9 cellular contexts compared by ENCODE assay signal in the genomic region with DNA sequence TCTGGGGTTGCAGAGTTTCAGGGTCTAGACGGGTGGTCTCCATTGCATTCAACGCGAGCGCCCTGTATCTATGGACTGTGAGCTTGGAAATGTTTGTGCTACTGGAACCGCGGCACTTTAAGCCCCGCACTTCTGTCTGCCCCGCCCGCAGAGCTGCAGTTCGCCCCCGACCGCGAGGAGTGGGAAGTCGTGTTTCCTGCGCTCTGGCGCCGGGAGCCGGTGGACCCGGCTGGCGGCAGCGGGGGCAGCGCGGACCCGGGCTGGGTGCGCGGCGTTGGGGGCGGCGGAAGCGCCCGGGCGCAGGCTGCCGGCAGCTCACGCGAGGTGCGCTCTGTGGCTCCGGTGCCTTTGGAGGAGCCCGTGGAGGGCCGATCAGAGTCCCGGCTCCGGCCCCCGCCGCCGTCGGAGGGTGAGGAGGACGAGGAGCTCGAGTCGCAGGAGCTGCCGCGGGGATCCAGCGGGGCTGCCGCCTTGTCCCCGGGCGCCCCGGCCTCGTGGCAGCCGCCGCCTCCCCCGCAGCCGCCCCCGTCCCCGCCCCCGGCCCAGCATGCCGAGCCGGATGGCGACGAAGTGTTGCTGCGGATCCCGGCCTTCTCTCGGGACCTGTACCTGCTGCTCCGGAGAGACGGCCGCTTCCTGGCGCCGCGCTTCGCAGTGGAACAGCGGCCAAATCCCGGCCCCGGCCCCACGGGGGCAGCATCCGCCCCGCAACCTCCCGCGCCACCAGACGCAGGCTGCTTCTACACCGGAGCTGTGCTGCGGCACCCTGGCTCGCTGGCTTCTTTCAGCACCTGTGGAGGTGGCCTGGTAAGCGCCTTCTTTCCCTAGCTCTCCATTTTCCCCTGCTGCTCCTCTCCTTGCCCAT. TPM values are rescaled to one million over a fixed set of nuclear protein-coding genes. Genes with fewer than 3 reads are reported as not detected.
A peak's percentile ranks its signal among the peaks of the same experiment; 100 is the strongest.
DNase-seq lines count a peak whose midpoint lies in the region; ATAC-seq and TF ChIP-seq lines count a peak whose summit lies in the region.
"Had no signal": no experiment of that assay in that cellular context is flagged by ENCODE, and none has a peak within 500 bp of the region (broad histone marks: within the 10 kb centered on the region; RNA-seq: fewer than 3 reads in every experiment).

No MANE protein-coding gene starts in this region.

- no peaks in the 10 kb centered on the region for H3K36me3 Mint-ChIP-seq in activated CD8-positive, alpha-beta T cell treated with anti-CD3 and anti-CD28 coated beads for 36 hours (ENCODE audit: low read depth)

- peak; percentile 17 for TF ChIP-seq CTCF in activated CD8-positive, alpha-beta T cell treated with anti-CD3 and anti-CD28 coated beads for 36 hours (IDR thresholded peaks at IDR 0.05)
- TF ChIP-seq CTCF in heart right ventricle (IDR thresholded peaks at IDR 0.05): peak in 6 of 9 donors; percentile 17 to 50 (median 36)

- intact Hi-C loops in activated CD8-positive, alpha-beta T cell treated with anti-CD3 and anti-CD28 coated beads for 36 hours (cut with micrococcal nuclease): no loop called here
- intact Hi-C loops in heart right ventricle (cut with DNase I): no loop called here

- WGBS in heart right ventricle, 2 donors: 1% methylated on average over 85 to 90 of the region's 90 CpGs

- CTCF ChIA-PET in activated CD8-positive, alpha-beta T cell treated with anti-CD3 and anti-CD28 coated beads for 36 hours (lab: Charles Lee): interaction anchor here (1.0 kb wide), 2 partner anchors 36 to 311 kb away, joined by 3 read pairs; no protein-coding TSS in a partner anchor

- H3K27ac ChIP-seq in heart right ventricle: peak overlapping the region in 5 of 10 donors; percentile 31 to 57 (median 39)

- peak overlapping the region in 9 of 10 donors; percentile 45 to 66 (median 50) for H3K4me3 ChIP-seq in heart right ventricle

- peak; percentile 3 for DNase-seq in SIG-M5 treated with dmso at 0.1 percent for 504 hours (lab: John Stamatoyannopoulos, UW; ENCODE audit: unreplicated experiment)
- DNase-seq in SIG-M5 (lab: John Stamatoyannopoulos, UW): no peak
- DNase-seq in activated CD8-positive, alpha-beta T cell treated with anti-CD3 and anti-CD28 coated beads for 36 hours: peak; percentile 15
- DNase-seq in heart right ventricle: peak; percentile 12 to 32
- DNase-seq in renal cortical epithelial cell (ENCODE audit: low read depth): peak; percentile 11
- DNase-seq in inferior parietal cortex (ENCODE audit: extremely low spot score): no peak
- DNase-seq in NCI-H2196 (lab: John Stamatoyannopoulos, UW; ENCODE audit: unreplicated experiment): no peak
- DNase-seq: activated T-cell treated with anti-CD3 and anti-CD28 coated beads, Interleukin-2, amount 50 U/mL, for 4 hours had no signal

- ATAC-seq in HG03565 (IDR thresholded peaks at IDR 0.05; ENCODE audit: unreplicated experiment): peak; percentile 35
- peak; percentile 58 for ATAC-seq in activated CD8-positive, alpha-beta T cell treated with anti-CD3 and anti-CD28 coated beads for 36 hours
- peak; percentile 33 to 77 (median 48) for ATAC-seq in heart right ventricle

- no peaks in the 10 kb centered on the region for H3K36me3 ChIP-seq in heart right ventricle

- H3K27ac Mint-ChIP-seq in activated CD8-positive, alpha-beta T cell treated with anti-CD3 and anti-CD28 coated beads for 36 hours: no peak overlapping the region

- peaks cover 41% of the 10 kb centered on the region for H3K27me3 Mint-ChIP-seq in activated CD8-positive, alpha-beta T cell treated with anti-CD3 and anti-CD28 coated beads for 36 hours

- no peak overlapping the region for H3K4me3 Mint-ChIP-seq in activated CD8-positive, alpha-beta T cell treated with anti-CD3 and anti-CD28 coated beads for 36 hours
- H3K4me3 Mint-ChIP-seq: activated T-cell treated with anti-CD3 and anti-CD28 coated beads, Interleukin-2, amount 50 U/mL, for 4 hours had no signal

- H3K27me3 ChIP-seq in heart right ventricle: peaks cover 0 to 84% (median 48%) of the 10 kb centered on the region in 7 donors

- POLR2A ChIA-PET in activated CD8-positive, alpha-beta T cell treated with anti-CD3 and anti-CD28 coated beads for 36 hours (lab: Charles Lee): no interaction called here

- no peaks in the 10 kb centered on the region for H3K9me3 Mint-ChIP-seq in activated CD8-positive, alpha-beta T cell treated with anti-CD3 and anti-CD28 coated beads for 36 hours
- H3K9me3 Mint-ChIP-seq: activated T-cell treated with anti-CD3 and anti-CD28 coated beads, Interleukin-2, amount 50 U/mL, for 4 hours had no signal

- H3K4me1 ChIP-seq in heart right ventricle: peaks cover 0 to 19% (median 4%) of the 10 kb centered on the region in 9 donors

- H3K9me3 ChIP-seq in heart right ventricle: no peaks in the 10 kb centered on the region

- H3K4me1 Mint-ChIP-seq in activated CD8-positive, alpha-beta T cell treated with anti-CD3 and anti-CD28 coated beads for 36 hours (ENCODE audit: low read depth): peaks cover 9% of the 10 kb centered on the region

RNA-seq across cellular contexts. Expression of a gene that starts 1.1 kb away (rescaled TPM):
- not detected for total RNA-seq in activated CD8-positive, alpha-beta T cell treated with anti-CD3 and anti-CD28 coated beads for 36 hours
- total RNA-seq in heart right ventricle (1 to 10 TPM in 1 of 10 donors, under 1 TPM in 9; 0.19 to 1.3 (median 0.48) TPM), renal cortical epithelial cell (0.30 TPM in 1 of 2 replicates, not detected in the other)
- polyA plus RNA-seq in heart right ventricle: under 1 TPM; 0.15 to 0.16 TPM

Comparison
In these comparisons a context has a peak if more than half of its experiments do, and no peak if none do; other contexts are left out.
1. DNase-seq: peak in SIG-M5 treated with dmso at 0.1 percent for 504 hours (single experiment), activated CD8-positive, alpha-beta T cell treated with anti-CD3 and anti-CD28 coated beads for 36 hours (single experiment), heart right ventricle (2 of 2) and renal cortical epithelial cell (single experiment); none in SIG-M5 (single experiment), inferior parietal cortex (single experiment) and NCI-H2196 (single experiment).
2. Peak in every context shown above with its lines, with median percentiles within 50 percentile points of each other: ATAC-seq.